In genomic region chr4:89245459-89245858, GRCh38 we compare ENCODE assay signal across 17 cellular contexts.
DNase-seq lines count a peak whose midpoint lies in the region; ATAC-seq and TF ChIP-seq lines count a peak whose summit lies in the region.
"Had no signal": no experiment of that assay in that cellular context is flagged by ENCODE, and none has a peak within 500 bp of the region (broad histone marks: within the 10 kb centered on the region; RNA-seq: fewer than 3 reads in every experiment).

No MANE protein-coding gene starts in this region.

- intact Hi-C loops in CD8-positive, alpha-beta T cell (cut with DNase I, micrococcal nuclease) = no loop called here

- POLR2A ChIA-PET in CD8-positive, alpha-beta T cell (lab: Charles Lee) = no interaction called here

- H3K36me3 Mint-ChIP-seq in CD8-positive, alpha-beta T cell = peaks cover 60% of the 10 kb centered on the region
- H3K36me3 Mint-ChIP-seq in glutamatergic neuron (ENCODE audit: unreplicated experiment) (peaks cover 6% of the 10 kb centered on the region), type B pancreatic cell (no peaks in the 10 kb centered on the region)

- no peak overlapping the region for H3K4me3 Mint-ChIP-seq in CD8-positive, alpha-beta T cell
- peak overlapping the region; percentile 63 for H3K4me3 Mint-ChIP-seq in glutamatergic neuron (ENCODE audit: unreplicated experiment)
- H3K4me3 Mint-ChIP-seq in type B pancreatic cell = no peak overlapping the region
- H3K4me3 Mint-ChIP-seq: activated B cell treated with CpG ODN at 0.5 μM for 24 hours had no signal

- in situ Hi-C loops in brain microvascular endothelial cell (cut with HindIII; ENCODE audit: low pct_ligation_motif_present, low sequenced_read_pairs) = no loop called here

- no peak for DNase-seq in CD8-positive, alpha-beta T cell
- DNase-seq in DMS53 (lab: John Stamatoyannopoulos, UW) (peak; percentile 91), NCI-H748 treated with DMSO at 0.1 percent for 48 hours (lab: John Stamatoyannopoulos, UW) (peak; percentile 47), glutamatergic neuron (peak; percentile 31), HK-2 (ENCODE audit: unreplicated experiment) (no peak), A172 (ENCODE audit: low spot score) (no peak), brain microvascular endothelial cell (no peak), type B pancreatic cell (ENCODE audit: extremely low spot score, unreplicated experiment) (no peak)
- DNase-seq: activated B cell treated with CpG ODN at 0.5 μM for 24 hours; aorta; islet precursor cell; NK-92 treated with Interleukin-12 subunit alpha and Interleukin-12 subunit beta, amount 100 ng/mL, for 24 hours; stimulated activated CD4-positive, alpha-beta T cell treated with anti-CD3 and anti-CD28 coated beads, Interleukin-4, amount 100 ng/mL, for 24 hours; stimulated activated naive CD4-positive, alpha-beta T cell treated with Interleukin-2 at 50 U/mL for 16 hours had no signal

- H3K4me1 ChIP-seq in CD8-positive, alpha-beta T cell (ENCODE audit: insufficient read depth, low read length) = peaks cover 13% of the 10 kb centered on the region
- H3K4me1 ChIP-seq: HAP-1 had no signal

- CTCF ChIA-PET in CD8-positive, alpha-beta T cell (lab: Charles Lee) = interaction anchor here (1.2 to 4.0 kb wide), 2 partner anchors 10 to 190 kb away, joined by 3 to 21 read pairs; no protein-coding TSS in a partner anchor

- H3K4me1 Mint-ChIP-seq in CD8-positive, alpha-beta T cell (ENCODE audit: low read depth) = peaks cover 43% of the 10 kb centered on the region
- H3K4me1 Mint-ChIP-seq in glutamatergic neuron (ENCODE audit: low read depth, unreplicated experiment) (peaks cover 79% of the 10 kb centered on the region), type B pancreatic cell (ENCODE audit: unreplicated experiment) (peaks cover 9% of the 10 kb centered on the region)
- H3K4me1 Mint-ChIP-seq: activated B cell treated with CpG ODN at 0.5 μM for 24 hours had no signal

- no peak for ATAC-seq in CD8-positive, alpha-beta T cell

- H3K36me3 ChIP-seq in CD8-positive, alpha-beta T cell (ENCODE audit: insufficient read depth, low read length) = peaks cover 22% of the 10 kb centered on the region
- H3K36me3 ChIP-seq in brain microvascular endothelial cell (replicated peaks) = no peaks in the 10 kb centered on the region
- H3K36me3 ChIP-seq: HAP-1 had no signal

- no peak overlapping the region for H3K27ac ChIP-seq in CD8-positive, alpha-beta T cell (ENCODE audit: low read depth, low read length)
- no peak overlapping the region for H3K27ac ChIP-seq in brain microvascular endothelial cell
- H3K27ac ChIP-seq: BLaER1, SK-N-MC had no signal

- H3K9me3 Mint-ChIP-seq in CD8-positive, alpha-beta T cell = no peaks in the 10 kb centered on the region
- H3K9me3 Mint-ChIP-seq in glutamatergic neuron (ENCODE audit: unreplicated experiment) (peaks cover 10% of the 10 kb centered on the region), type B pancreatic cell (no peaks in the 10 kb centered on the region)
- H3K9me3 Mint-ChIP-seq: activated B cell treated with CpG ODN at 0.5 μM for 24 hours had no signal

- H3K27ac Mint-ChIP-seq in CD8-positive, alpha-beta T cell = peak overlapping the region; percentile 46
- H3K27ac Mint-ChIP-seq in glutamatergic neuron (ENCODE audit: unreplicated experiment) (peak overlapping the region; percentile 82), type B pancreatic cell (no peak overlapping the region)
- H3K27ac Mint-ChIP-seq: activated B cell treated with CpG ODN at 0.5 μM for 24 hours had no signal

- no peak overlapping the region for H3K4me3 ChIP-seq in CD8-positive, alpha-beta T cell (ENCODE audit: low read depth, low read length)
- no peak overlapping the region for H3K4me3 ChIP-seq in brain microvascular endothelial cell (ENCODE audit: low read depth, low read length)
- H3K4me3 ChIP-seq: BLaER1, HAP-1, SK-N-MC had no signal

- no peaks in the 10 kb centered on the region for H3K27me3 Mint-ChIP-seq in CD8-positive, alpha-beta T cell (ENCODE audit: low read depth)
- H3K27me3 Mint-ChIP-seq in glutamatergic neuron (ENCODE audit: unreplicated experiment) (peaks cover 3% of the 10 kb centered on the region), type B pancreatic cell (no peaks in the 10 kb centered on the region)
- H3K27me3 Mint-ChIP-seq: activated B cell treated with CpG ODN at 0.5 μM for 24 hours had no signal

- no peaks in the 10 kb centered on the region for H3K27me3 ChIP-seq in CD8-positive, alpha-beta T cell (ENCODE audit: insufficient read depth, low read length)
- no peaks in the 10 kb centered on the region for H3K27me3 ChIP-seq in brain microvascular endothelial cell (replicated peaks)
- H3K27me3 ChIP-seq: BLaER1 had no signal

- no peaks in the 10 kb centered on the region for H3K9me3 ChIP-seq in CD8-positive, alpha-beta T cell (ENCODE audit: low read length)
- H3K9me3 ChIP-seq: BLaER1, HAP-1 had no signal

- no peak for TF ChIP-seq CTCF in CD8-positive, alpha-beta T cell (IDR thresholded peaks at IDR 0.05)
- TF ChIP-seq CTCF in glutamatergic neuron (IDR thresholded peaks at IDR 0.05; ENCODE audit: partially characterized antibody, unreplicated experiment) (no peak), brain microvascular endothelial cell (IDR thresholded peaks at IDR 0.05; ENCODE audit: low read depth, low read length, missing control alignments) (no peak), type B pancreatic cell (conservative IDR thresholded peaks at IDR 0.05) (no peak)

Comparison
In these comparisons a context has a peak if more than half of its experiments do, and no peak if none do; other contexts are left out.
1. DNase-seq: peak in DMS53 (single experiment), NCI-H748 treated with DMSO at 0.1 percent for 48 hours (single experiment) and glutamatergic neuron (single experiment); none in CD8-positive, alpha-beta T cell (0 of 7), HK-2 (single experiment), A172 (single experiment), brain microvascular endothelial cell (single experiment) and type B pancreatic cell (single experiment).